ENCODE assay signal across 26 cellular contexts in the genomic region with DNA sequence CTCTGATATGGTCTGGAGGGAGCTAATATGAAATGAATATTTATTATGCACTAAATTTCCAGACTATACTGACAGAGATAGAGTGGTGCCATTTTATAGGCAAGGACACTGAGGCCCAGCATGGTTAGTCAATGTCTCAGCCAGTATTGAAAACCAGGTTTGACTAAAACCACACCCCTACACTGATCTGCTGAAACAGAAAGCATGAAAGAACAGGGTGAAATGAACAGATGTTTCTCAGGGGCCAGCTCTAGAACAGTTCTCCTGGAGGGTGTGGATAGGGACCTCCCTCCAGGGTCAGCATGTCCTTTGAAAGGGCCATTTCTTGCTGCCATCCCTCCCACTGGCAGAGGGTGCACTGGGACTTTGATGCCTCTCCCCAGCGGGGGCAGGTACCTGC.
DNase-seq lines count a peak whose midpoint lies in the region; ATAC-seq, FAIRE-seq and TF ChIP-seq lines count a peak whose summit lies in the region.
"Had no signal": no experiment of that assay in that cellular context is flagged by ENCODE, and none has a peak within 500 bp of the region (broad histone marks: within the 10 kb centered on the region; RNA-seq: fewer than 3 reads in every experiment).

No MANE protein-coding gene starts in this region.

- no peaks in the 10 kb centered on the region for H3K4me1 ChIP-seq in GM12878 (ENCODE audit: control insufficient read depth, insufficient read depth, low read length)
- H3K4me1 ChIP-seq: breast epithelium, heart right ventricle, prostate gland had no signal

- H3K27ac ChIP-seq in GM12878 (ENCODE audit: control insufficient read depth, insufficient read depth), result no peak overlapping the region
- H3K27ac ChIP-seq: breast epithelium, heart right ventricle, neutrophil, prostate gland, RWPE1 had no signal

- H3K4me3 ChIP-seq in GM12878, result no peak overlapping the region
- H3K4me3 ChIP-seq: breast epithelium, heart right ventricle, prostate gland had no signal

- no peaks in the 10 kb centered on the region for H4K20me1 ChIP-seq in GM12878 (ENCODE audit: control insufficient read depth, insufficient read depth)

- intact Hi-C loops in GM12878 (cut with micrococcal nuclease; ENCODE audit: unreplicated experiment), result no loop called here

- H3K9ac ChIP-seq in GM12878 (ENCODE audit: control insufficient read depth, insufficient read depth, low read length), result no peak overlapping the region

- POLR2A ChIA-PET in GM12878 (lab: Charles Lee), result no interaction called here

- H2AFZ ChIP-seq in GM12878 (ENCODE audit: control insufficient read depth, low read depth, low read length), result no peak overlapping the region

- H3K9me3 ChIP-seq in GM12878 (replicated peaks; ENCODE audit: control insufficient read depth, insufficient read depth, low read length), result no peaks in the 10 kb centered on the region
- H3K9me3 ChIP-seq: breast epithelium, heart right ventricle, neutrophil, prostate gland had no signal

- CTCF ChIA-PET in GM12878 (lab: Yijun Ruan, JAX), result no interaction called here

- H3K27me3 ChIP-seq in GM12878 (replicated peaks in 1 of 2; ENCODE audit: control insufficient read depth in 2 of 2, insufficient read depth in 2 of 2, low read length in 1 of 2), result 0 out of 4 replicates have a peak, but pooled peaks cover 0 to 2% of the 10 kb centered on the region in 2 experiments
- H3K27me3 ChIP-seq: breast epithelium, heart right ventricle, neutrophil had no signal

- RAD21 ChIA-PET in GM12878 (lab: Charles Lee; ENCODE audit: unreplicated experiment), result no interaction called here

- DNase-seq in GM12878 (ENCODE audit: low read depth, low spot score) (no peak), DMS153 (lab: John Stamatoyannopoulos, UW) (no peak)
- DNase-seq in activated T-cell treated with anti-CD3 and anti-CD28 coated beads, Interleukin-2, amount 50 U/mL, for 48 hours, result no peak
- DNase-seq: activated CD8-positive, alpha-beta memory T cell treated with anti-CD3 and anti-CD28 coated beads for 24 hours; activated naive CD4-positive, alpha-beta T cell treated with anti-CD3 and anti-CD28 coated beads, Interleukin-2, amount 10 ng/mL, durations not matched to agents 7 days and 5 days; activated T-cell treated with anti-CD3 and anti-CD28 coated beads, Interleukin-2, amount 50 U/mL, for 4 hours; amygdala; effector CD8-positive, alpha-beta T cell; erythroblast; foreskin fibroblast; HCEC 1CT; heart right ventricle; mammary epithelial cell; NCI-H1092; NCI-H2029 treated with DMSO at 0.1 percent for 48 hours; NCI-H2227 treated with DMSO at 0.1 percent for 48 hours; trophoblast cell had no signal

- in situ Hi-C loops in GM12878 (cut with MboI), result no loop called here

- TF ChIP-seq POLR2A in GM12878 (IDR thresholded peaks at IDR 0.05; ENCODE audit: low read depth, low read length), result no peak

- no peaks in the 10 kb centered on the region for H3K36me3 ChIP-seq in GM12878 (ENCODE audit: control insufficient read depth in 2 of 2, insufficient read depth in 2 of 2, low read length in 1 of 2)
- H3K36me3 ChIP-seq: breast epithelium, heart right ventricle, neutrophil, prostate gland had no signal

- WGBS in GM12878 (ENCODE audit: insufficient coverage, insufficient replicate concordance, low lambda C conversion rate, missing lambda C conversion rate), result 85% methylated on average over 1 of the region's 1 CpG

- no peaks in the 10 kb centered on the region for H3K79me2 ChIP-seq in GM12878 (ENCODE audit: control insufficient read depth, insufficient read depth, low read length)

- no peak for FAIRE-seq in GM12878 (lab: Jason Lieb, UNC)
- FAIRE-seq: colon had no signal

- no peak for TF ChIP-seq CTCF in GM12878 (IDR thresholded peaks at IDR 0.05 in 2 of 3, conservative IDR thresholded peaks at IDR 0.05 in 1 of 3; ENCODE audit: control insufficient read depth in 2 of 3, extremely low read depth in 1 of 3, insufficient read depth in 1 of 3, low read depth in 3 of 3, low read length in 3 of 3)

- BruUV-seq in GM12878 (replicated peaks; lab: Mats Ljungman, UMichigan), result no TSS peak

- SMC1A ChIA-PET in GM12878 (lab: Charles Lee; ENCODE audit: uncharacterized antibody, unreplicated experiment), result interaction anchor here (1.0 kb wide), 1 partner anchor 9 kb away, joined by 3 read pairs; no protein-coding TSS in a partner anchor

- no peak for TF ChIP-seq RAD21 in GM12878 (IDR thresholded peaks at IDR 0.05; ENCODE audit: insufficient read depth, low read depth, low read length)

- ATAC-seq in GM19035 (IDR thresholded peaks at IDR 0.05; ENCODE audit: unreplicated experiment) (peak; percentile 63), GM21529 (IDR thresholded peaks at IDR 0.05; ENCODE audit: unreplicated experiment) (peak; percentile 76), HG02938 (IDR thresholded peaks at IDR 0.05; ENCODE audit: unreplicated experiment) (peak; percentile 50), GM12878 (peak; percentile 27; the same call in 1 of the 3 replicates), HG03135 (IDR thresholded peaks at IDR 0.05; ENCODE audit: unreplicated experiment) (no peak)
- ATAC-seq: heart right ventricle had no signal

- no peak for TF ChIP-seq EP300 in GM12878 (IDR thresholded peaks at IDR 0.05; ENCODE audit: borderline replicate concordance in 1 of 2, control insufficient read depth in 1 of 2, low read depth in 2 of 2, low read length in 2 of 2)

- H3K4me2 ChIP-seq in GM12878 (ENCODE audit: control insufficient read depth, insufficient read depth), result no peak overlapping the region

TF ChIP-seq in GM12878, 131 proteins besides CTCF, POLR2A, EP300 and RAD21 (continues in another document):
- TF ChIP-seq RB1 (IDR thresholded peaks at IDR 0.05; ENCODE audit: borderline replicate concordance) (no peak), MYC (IDR thresholded peaks at IDR 0.05; ENCODE audit: insufficient read depth, insufficient read length, insufficient replicate concordance, low read length, severe bottlenecking) (no peak), HDAC2 (IDR thresholded peaks at IDR 0.05) (no peak), STAT1 (conservative IDR thresholded peaks at IDR 0.05) (no peak)
- TF ChIP-seq, protein P1, sequence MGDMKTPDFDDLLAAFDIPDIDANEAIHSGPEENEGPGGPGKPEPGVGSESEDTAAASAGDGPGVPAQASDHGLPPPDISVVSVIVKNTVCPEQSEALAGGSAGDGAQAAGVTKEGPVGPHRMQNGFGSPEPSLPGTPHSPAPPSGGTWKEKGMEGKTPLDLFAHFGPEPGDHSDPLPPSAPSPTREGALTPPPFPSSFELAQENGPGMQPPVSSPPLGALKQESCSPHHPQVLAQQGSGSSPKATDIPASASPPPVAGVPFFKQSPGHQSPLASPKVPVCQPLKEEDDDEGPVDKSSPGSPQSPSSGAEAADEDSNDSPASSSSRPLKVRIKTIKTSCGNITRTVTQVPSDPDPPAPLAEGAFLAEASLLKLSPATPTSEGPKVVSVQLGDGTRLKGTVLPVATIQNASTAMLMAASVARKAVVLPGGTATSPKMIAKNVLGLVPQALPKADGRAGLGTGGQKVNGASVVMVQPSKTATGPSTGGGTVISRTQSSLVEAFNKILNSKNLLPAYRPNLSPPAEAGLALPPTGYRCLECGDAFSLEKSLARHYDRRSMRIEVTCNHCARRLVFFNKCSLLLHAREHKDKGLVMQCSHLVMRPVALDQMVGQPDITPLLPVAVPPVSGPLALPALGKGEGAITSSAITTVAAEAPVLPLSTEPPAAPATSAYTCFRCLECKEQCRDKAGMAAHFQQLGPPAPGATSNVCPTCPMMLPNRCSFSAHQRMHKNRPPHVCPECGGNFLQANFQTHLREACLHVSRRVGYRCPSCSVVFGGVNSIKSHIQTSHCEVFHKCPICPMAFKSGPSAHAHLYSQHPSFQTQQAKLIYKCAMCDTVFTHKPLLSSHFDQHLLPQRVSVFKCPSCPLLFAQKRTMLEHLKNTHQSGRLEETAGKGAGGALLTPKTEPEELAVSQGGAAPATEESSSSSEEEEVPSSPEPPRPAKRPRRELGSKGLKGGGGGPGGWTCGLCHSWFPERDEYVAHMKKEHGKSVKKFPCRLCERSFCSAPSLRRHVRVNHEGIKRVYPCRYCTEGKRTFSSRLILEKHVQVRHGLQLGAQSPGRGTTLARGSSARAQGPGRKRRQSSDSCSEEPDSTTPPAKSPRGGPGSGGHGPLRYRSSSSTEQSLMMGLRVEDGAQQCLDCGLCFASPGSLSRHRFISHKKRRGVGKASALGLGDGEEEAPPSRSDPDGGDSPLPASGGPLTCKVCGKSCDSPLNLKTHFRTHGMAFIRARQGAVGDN (IDR thresholded peaks at IDR 0.05), result no peak
- TF ChIP-seq, protein P2, sequence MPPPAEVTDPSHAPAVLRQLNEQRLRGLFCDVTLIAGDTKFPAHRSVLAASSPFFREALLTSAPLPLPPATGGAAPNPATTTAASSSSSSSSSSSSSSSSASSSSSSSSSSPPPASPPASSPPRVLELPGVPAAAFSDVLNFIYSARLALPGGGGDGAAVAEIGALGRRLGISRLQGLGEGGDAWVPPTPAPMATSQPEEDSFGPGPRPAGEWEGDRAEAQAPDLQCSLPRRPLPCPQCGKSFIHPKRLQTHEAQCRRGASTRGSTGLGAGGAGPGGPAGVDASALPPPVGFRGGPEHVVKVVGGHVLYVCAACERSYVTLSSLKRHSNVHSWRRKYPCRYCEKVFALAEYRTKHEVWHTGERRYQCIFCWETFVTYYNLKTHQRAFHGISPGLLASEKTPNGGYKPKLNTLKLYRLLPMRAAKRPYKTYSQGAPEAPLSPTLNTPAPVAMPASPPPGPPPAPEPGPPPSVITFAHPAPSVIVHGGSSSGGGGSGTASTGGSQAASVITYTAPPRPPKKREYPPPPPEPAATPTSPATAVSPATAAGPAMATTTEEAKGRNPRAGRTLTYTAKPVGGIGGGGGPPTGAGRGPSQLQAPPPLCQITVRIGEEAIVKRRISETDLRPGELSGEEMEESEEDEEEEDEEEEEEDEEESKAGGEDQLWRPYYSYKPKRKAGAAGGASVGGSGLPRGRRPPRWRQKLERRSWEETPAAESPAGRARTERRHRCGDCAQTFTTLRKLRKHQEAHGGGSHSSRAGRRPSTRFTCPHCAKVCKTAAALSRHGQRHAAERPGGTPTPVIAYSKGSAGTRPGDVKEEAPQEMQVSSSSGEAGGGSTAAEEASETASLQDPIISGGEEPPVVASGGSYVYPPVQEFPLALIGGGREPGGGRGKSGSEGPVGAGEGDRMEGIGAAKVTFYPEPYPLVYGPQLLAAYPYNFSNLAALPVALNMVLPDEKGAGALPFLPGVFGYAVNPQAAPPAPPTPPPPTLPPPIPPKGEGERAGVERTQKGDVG (CRISPR knock-in tag; IDR thresholded peaks at IDR 0.05), result no peak
- TF ChIP-seq, protein P3, sequence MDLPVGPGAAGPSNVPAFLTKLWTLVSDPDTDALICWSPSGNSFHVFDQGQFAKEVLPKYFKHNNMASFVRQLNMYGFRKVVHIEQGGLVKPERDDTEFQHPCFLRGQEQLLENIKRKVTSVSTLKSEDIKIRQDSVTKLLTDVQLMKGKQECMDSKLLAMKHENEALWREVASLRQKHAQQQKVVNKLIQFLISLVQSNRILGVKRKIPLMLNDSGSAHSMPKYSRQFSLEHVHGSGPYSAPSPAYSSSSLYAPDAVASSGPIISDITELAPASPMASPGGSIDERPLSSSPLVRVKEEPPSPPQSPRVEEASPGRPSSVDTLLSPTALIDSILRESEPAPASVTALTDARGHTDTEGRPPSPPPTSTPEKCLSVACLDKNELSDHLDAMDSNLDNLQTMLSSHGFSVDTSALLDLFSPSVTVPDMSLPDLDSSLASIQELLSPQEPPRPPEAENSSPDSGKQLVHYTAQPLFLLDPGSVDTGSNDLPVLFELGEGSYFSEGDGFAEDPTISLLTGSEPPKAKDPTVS (IDR thresholded peaks at IDR 0.05; ENCODE audit: low read depth, low read length), result no peak
